ENCODE assay signal across 28 cellular contexts in genomic region chr5:162638849-162639248, GRCh38.
"Had no signal": no experiment of that assay in that cellular context is flagged by ENCODE, and none has a peak within 500 bp of the region (broad histone marks: within the 10 kb centered on the region; RNA-seq: fewer than 3 reads in every experiment).

No MANE protein-coding gene starts in this region.

- ATAC-seq: esophagus mucosa; gastrocnemius medialis; heart left ventricle; left lobe of liver; naive thymus-derived CD4-positive, alpha-beta T cell; psoas muscle; right cardiac atrium; stimulated activated effector memory CD8-positive, alpha-beta T cell treated with anti-CD3 and anti-CD28 coated beads, Interleukin-12 subunit alpha, Interleukin-12 subunit beta, amount 100 ng/mL, for 72 hours had no signal

- H3K4me3 Mint-ChIP-seq: dendritic cell treated with granulocyte-macrophage colony-stimulating factor and Interleukin-4, amounts not matched to agents 40 ng/mL and 50 ng/mL, for 4 days; endodermal cell; naive thymus-derived CD4-positive, alpha-beta T cell; nephron; stimulated activated effector memory CD8-positive, alpha-beta T cell treated with anti-CD3 and anti-CD28 coated beads, Interleukin-12 subunit alpha, Interleukin-12 subunit beta, amount 100 ng/mL, for 72 hours; type B pancreatic cell had no signal

- H3K4me3 ChIP-seq: colonic mucosa, gastrocnemius medialis, heart left ventricle, psoas muscle, sigmoid colon, stomach, testis, tibial artery had no signal

- H3K9me3 ChIP-seq: colonic mucosa, gastrocnemius medialis, testis had no signal

- H3K36me3 Mint-ChIP-seq: naive thymus-derived CD4-positive, alpha-beta T cell; stimulated activated effector memory CD8-positive, alpha-beta T cell treated with anti-CD3 and anti-CD28 coated beads, Interleukin-12 subunit alpha, Interleukin-12 subunit beta, amount 100 ng/mL, for 72 hours; type B pancreatic cell had no signal

- DNase-seq: colonic mucosa; effector CD8-positive, alpha-beta T cell; endodermal cell; foreskin fibroblast; gastrocnemius medialis; heart left ventricle; hippocampal formation; kidney; mesenchymal stem cell; midbrain; naive thymus-derived CD4-positive, alpha-beta T cell; nucleus accumbens; psoas muscle; right cardiac atrium; sigmoid colon; stimulated activated CD4-positive, alpha-beta T cell treated with anti-CD3 and anti-CD28 coated beads, Interleukin-2, amount 100 ng/mL, for 24 hours; stimulated activated CD4-positive, alpha-beta T cell treated with anti-CD3 and anti-CD28 coated beads, Interleukin-4, amount 100 ng/mL, for 24 hours; stimulated activated naive CD4-positive, alpha-beta T cell treated with Interleukin-2 at 50 U/mL for 16 hours; stomach; testis; tibial artery had no signal

- H3K27ac ChIP-seq: colonic mucosa, epithelial cell of prostate, gastrocnemius medialis, heart left ventricle, psoas muscle, sigmoid colon, stomach, testis, tibial artery had no signal

- H3K4me1 Mint-ChIP-seq: naive thymus-derived CD4-positive, alpha-beta T cell; nephron; stimulated activated effector memory CD8-positive, alpha-beta T cell treated with anti-CD3 and anti-CD28 coated beads, Interleukin-12 subunit alpha, Interleukin-12 subunit beta, amount 100 ng/mL, for 72 hours had no signal

- H3K27me3 ChIP-seq: colonic mucosa, gastrocnemius medialis, heart left ventricle, sigmoid colon, stomach, testis, tibial artery had no signal

- H3K36me3 ChIP-seq: colonic mucosa, gastrocnemius medialis, heart left ventricle, sigmoid colon, stomach, tibial artery had no signal

- H3K4me1 ChIP-seq: colonic mucosa, gastrocnemius medialis, heart left ventricle, psoas muscle, sigmoid colon, stomach, testis had no signal

- H3K27me3 Mint-ChIP-seq: dendritic cell treated with granulocyte-macrophage colony-stimulating factor and Interleukin-4, amounts not matched to agents 40 ng/mL and 50 ng/mL, for 4 days; naive thymus-derived CD4-positive, alpha-beta T cell; type B pancreatic cell had no signal

- H3K27ac Mint-ChIP-seq: dendritic cell treated with granulocyte-macrophage colony-stimulating factor and Interleukin-4, amounts not matched to agents 40 ng/mL and 50 ng/mL, for 4 days; endodermal cell; naive thymus-derived CD4-positive, alpha-beta T cell; nephron; stimulated activated effector memory CD8-positive, alpha-beta T cell treated with anti-CD3 and anti-CD28 coated beads, Interleukin-12 subunit alpha, Interleukin-12 subunit beta, amount 100 ng/mL, for 72 hours; type B pancreatic cell had no signal
